Comparison of ENCODE assay signal across 13 cellular contexts in the genomic region with DNA sequence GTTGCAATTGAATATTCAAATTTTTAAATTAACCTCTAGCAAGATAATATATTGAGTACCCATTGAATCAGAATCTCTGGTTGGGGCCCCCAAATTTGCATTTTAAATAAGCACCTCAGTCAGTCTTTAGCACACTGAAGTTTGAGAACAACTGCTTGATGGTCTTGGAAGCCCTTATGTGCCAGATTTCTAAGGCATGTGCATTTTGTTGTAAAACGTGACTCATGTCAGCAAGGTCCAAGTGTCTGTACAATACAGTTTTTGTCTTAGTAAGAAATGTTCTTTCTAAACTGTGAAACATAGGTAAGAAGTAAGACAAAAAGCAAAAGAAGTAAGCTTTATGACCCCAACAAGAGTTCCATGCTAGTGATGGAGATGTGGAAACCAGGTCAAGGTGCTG.
"Had no signal": no experiment of that assay in that cellular context is flagged by ENCODE, and none has a peak within 500 bp of the region (broad histone marks: within the 10 kb centered on the region; RNA-seq: fewer than 3 reads in every experiment).

No MANE protein-coding gene starts in this region.

- H3K27ac ChIP-seq: brain microvascular endothelial cell, hepatocyte, parathyroid adenoma, tibial artery had no signal

- H3K9ac ChIP-seq: parathyroid adenoma had no signal

- H3K4me3 ChIP-seq: hepatocyte, smooth muscle cell, tibial artery had no signal

- H3K4me3 Mint-ChIP-seq: neural crest cell had no signal

- H3K4me2 ChIP-seq: hepatocyte, smooth muscle cell had no signal

- H2AFZ ChIP-seq: hepatocyte, parathyroid adenoma had no signal

- ATAC-seq: activated CD4-positive, CD25-positive, alpha-beta regulatory T cell treated with anti-CD3 and anti-CD28 coated beads, Interleukin-2, amount 50 U/mL, for 24 hours; left ventricle myocardium superior had no signal

- H3K27me3 ChIP-seq: brain microvascular endothelial cell, hepatocyte, tibial artery had no signal

- H3K9me3 ChIP-seq: tibial artery had no signal

- H3K4me1 ChIP-seq: parathyroid adenoma, tibial artery had no signal

- H3K9me3 Mint-ChIP-seq: neural crest cell had no signal

- DNase-seq: activated CD8-positive, alpha-beta memory T cell treated with anti-CD3 and anti-CD28 coated beads, Interleukin-2, amount 50 U/mL, for 4 hours; activated naive CD4-positive, alpha-beta T cell treated with anti-CD3 and anti-CD28 coated beads, Interleukin-2, amount 50 U/mL, for 16 hours; amniotic stem cell; brain microvascular endothelial cell; kidney; left ventricle myocardium superior; SHP77 treated with DMSO at 0.1 percent for 48 hours; tibial artery had no signal
